1 cellular context compared by ENCODE assay signal in genomic region chr5:149802008-149802407, GRCh38.
TF ChIP-seq lines count a peak whose summit lies in the region.

No MANE protein-coding gene starts in this region.

TF ChIP-seq in HepG2, 621 proteins besides CTCF, POLR2A, EP300 and RAD21 (continued from another document):
- peak; percentile 13; the same call in 1 of the 2 replicates for TF ChIP-seq ZNF687 (CRISPR knock-in tag; IDR thresholded peaks at IDR 0.05)
